ENCODE assay signal across 8 cellular contexts in the genomic region with DNA sequence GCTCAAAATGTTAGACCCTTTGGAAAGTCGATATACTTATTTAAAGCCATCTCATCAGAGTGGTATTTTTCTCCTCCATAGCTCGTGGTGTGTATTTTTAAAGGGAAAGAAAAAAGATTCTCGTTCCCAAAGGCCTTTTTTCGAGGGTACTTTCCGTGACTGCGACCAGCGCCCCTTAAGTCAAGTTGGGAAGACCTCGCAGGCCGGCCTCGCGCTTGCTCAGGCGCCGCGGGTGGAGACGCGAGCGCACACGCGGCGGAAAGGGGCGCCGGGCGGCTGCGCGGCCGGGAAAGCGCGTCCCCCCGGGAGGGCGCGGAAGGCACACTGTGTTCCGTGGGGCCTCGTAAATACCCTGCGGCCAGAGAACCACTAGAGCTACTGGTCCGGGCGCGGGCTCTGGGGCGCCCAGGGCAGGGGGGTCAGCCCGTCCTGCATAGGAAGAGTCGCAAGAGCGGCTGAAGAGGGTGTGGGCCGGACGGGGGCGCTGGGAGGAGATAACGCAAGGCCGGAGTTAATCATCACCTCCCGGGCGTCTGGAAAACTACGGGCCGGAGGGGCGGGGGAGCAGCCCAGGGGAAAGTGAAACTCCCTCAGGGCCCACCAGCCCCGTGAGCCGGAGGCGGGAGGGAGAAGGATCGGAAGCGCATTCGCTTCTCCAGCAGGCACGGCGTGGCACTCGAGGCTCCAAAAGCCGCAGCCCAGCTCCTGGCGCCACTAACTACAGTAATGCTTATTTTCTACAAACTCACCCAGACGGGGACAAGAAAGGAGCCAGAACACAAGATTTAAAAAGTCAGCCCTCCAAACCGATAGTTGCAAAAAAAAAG. TPM values are rescaled to one million over a fixed set of nuclear protein-coding genes. Genes with fewer than 3 reads are reported as not detected.
A peak's percentile ranks its signal among the peaks of the same experiment; 100 is the strongest.
DNase-seq lines count a peak whose midpoint lies in the region; ATAC-seq and TF ChIP-seq lines count a peak whose summit lies in the region.

No MANE protein-coding gene starts in this region.

- H3K27me3 ChIP-seq in colonic mucosa = no peaks in the 10 kb centered on the region

- TF ChIP-seq CTCF in AG09319 (IDR thresholded peaks at IDR 0.05; ENCODE audit: low read depth, low read length) (peak; percentile 47), colonic mucosa (IDR thresholded peaks at IDR 0.05) (no peak)

- peak; percentile 72 for DNase-seq in AG09319 (ENCODE audit: extremely low read depth, low read depth)
- peak; percentile 86 for DNase-seq in NCI-H460 (ENCODE audit: extremely low read depth, low read depth)
- peak; percentile 68 to 82 for DNase-seq in activated CD4-positive, alpha-beta T cell treated with anti-CD3 and anti-CD28 coated beads for 4 hours
- peak; percentile 93 for DNase-seq in colonic mucosa
- peak; percentile 95 for DNase-seq in left lobe of liver (ENCODE audit: low spot score)
- DNase-seq in stimulated activated CD4-positive, alpha-beta T cell treated with anti-CD3 and anti-CD28 coated beads, Interleukin-1b, Interleukin-23, amount 100 ng/mL, for 48 hours = peak; percentile 82

- ATAC-seq in GM18907 (IDR thresholded peaks at IDR 0.05; ENCODE audit: unreplicated experiment) (peak; percentile 55), HG03135 (IDR thresholded peaks at IDR 0.05; ENCODE audit: unreplicated experiment) (peak; percentile 31), left lobe of liver (peak; percentile 71)

- H3K36me3 ChIP-seq in colonic mucosa = no peaks in the 10 kb centered on the region

- peak overlapping the region; percentile 96 for H3K27ac ChIP-seq in colonic mucosa

- peak overlapping the region; percentile 93 to 98 for H3K9ac ChIP-seq in colonic mucosa (ENCODE audit: low read depth in 2 of 2, low read length in 2 of 2)

- peak overlapping the region; percentile 64 for H3K4me3 ChIP-seq in colonic mucosa

- no peaks in the 10 kb centered on the region for H3K9me3 ChIP-seq in colonic mucosa

- intact Hi-C loops in colonic mucosa (cut with DNase I) = loop anchor here (10.0 kb wide), 3 partner anchors 65 to 265 kb away; no protein-coding TSS in a partner anchor

- peaks cover 28% of the 10 kb centered on the region for H3K4me1 ChIP-seq in colonic mucosa

RNA-seq across cellular contexts. Expression of a gene that starts 1.2 kb away (rescaled TPM):
- 7.3 and 9.1 TPM in 2 replicates for total RNA-seq in NCI-H460 (2014; rRNA removed; shearing (Covaris generic))
- 2.7 and 5.6 TPM in 2 replicates for polyA plus RNA-seq in NCI-H460 (2014; cell fraction: nucleus; rRNA removed)
- total RNA-seq in colonic mucosa = 1 to 10 TPM; 5.8 to 7.5 TPM
- total RNA-seq in left lobe of liver = 3.9 TPM

RNA-seq across cellular contexts. Expression of a gene that starts 41.0 kb away (rescaled TPM):
- total RNA-seq in NCI-H460 (2014; rRNA removed; shearing (Covaris generic)) = 21.2 and 23.8 TPM in 2 replicates
- 4.6 and 11.0 TPM in 2 replicates for polyA plus RNA-seq in NCI-H460 (2014; cell fraction: nucleus; rRNA removed)
- total RNA-seq in colonic mucosa (100 to 1,000 TPM in 1 of 2 donors, 10 to 100 TPM in 1; 72.2 to 120 TPM), left lobe of liver (22.2 TPM)

Comparison
In these comparisons a context has a peak if more than half of its experiments do, and no peak if none do; other contexts are left out.
1. Peak in every context shown above with its lines: DNase-seq, ATAC-seq, H3K4me3 ChIP-seq and H3K27ac ChIP-seq.